Comparison of ENCODE assay signal across 21 cellular contexts in genomic region chr7:99000904-99001442, GRCh38.
DNase-seq lines count a peak whose midpoint lies in the region; TF ChIP-seq lines count a peak whose summit lies in the region.
"Had no signal": no experiment of that assay in that cellular context is flagged by ENCODE, and none has a peak within 500 bp of the region (broad histone marks: within the 10 kb centered on the region; RNA-seq: fewer than 3 reads in every experiment).

No MANE protein-coding gene starts in this region.

- H3K27me3 Mint-ChIP-seq in activated naive CD8-positive, alpha-beta T cell treated with anti-CD3 and anti-CD28 coated beads for 36 hours = no peaks in the 10 kb centered on the region
- H3K27me3 Mint-ChIP-seq: CD4-positive, alpha-beta T cell; memory B cell had no signal

- no peak for TF ChIP-seq EP300 in suprapubic skin (IDR thresholded peaks at IDR 0.05)

- H3K4me1 Mint-ChIP-seq in activated naive CD8-positive, alpha-beta T cell treated with anti-CD3 and anti-CD28 coated beads for 36 hours = peaks cover 33% of the 10 kb centered on the region

- peak overlapping the region; percentile 95 for H3K27ac Mint-ChIP-seq in activated naive CD8-positive, alpha-beta T cell treated with anti-CD3 and anti-CD28 coated beads for 36 hours
- H3K27ac Mint-ChIP-seq: CD4-positive, alpha-beta T cell; T-helper 2 cell treated with Interferon-gamma antibody and Interleukin-4, amounts not matched to agents 5 μg/mL and 100 μg/mL, for 36 hours had no signal

- peak overlapping the region; percentile 60 for H3K4me3 Mint-ChIP-seq in activated naive CD8-positive, alpha-beta T cell treated with anti-CD3 and anti-CD28 coated beads for 36 hours
- H3K4me3 Mint-ChIP-seq: CD4-positive, alpha-beta T cell; memory B cell; T-helper 2 cell treated with Interferon-gamma antibody and Interleukin-4, amounts not matched to agents 5 μg/mL and 100 μg/mL, for 36 hours had no signal

- peaks cover 20% of the 10 kb centered on the region for H3K36me3 Mint-ChIP-seq in activated naive CD8-positive, alpha-beta T cell treated with anti-CD3 and anti-CD28 coated beads for 36 hours

- no peaks in the 10 kb centered on the region for H3K9me3 ChIP-seq in suprapubic skin
- H3K9me3 ChIP-seq: neutrophil, thyroid gland had no signal

- H3K27me3 ChIP-seq in suprapubic skin = no peaks in the 10 kb centered on the region
- H3K27me3 ChIP-seq: neutrophil, thyroid gland had no signal

- H3K9me3 Mint-ChIP-seq in activated naive CD8-positive, alpha-beta T cell treated with anti-CD3 and anti-CD28 coated beads for 36 hours = no peaks in the 10 kb centered on the region
- H3K9me3 Mint-ChIP-seq: CD4-positive, alpha-beta T cell; memory B cell; T-helper 2 cell treated with Interferon-gamma antibody and Interleukin-4, amounts not matched to agents 5 μg/mL and 100 μg/mL, for 36 hours had no signal

- no peak for TF ChIP-seq POLR2A in suprapubic skin (IDR thresholded peaks at IDR 0.05)

- no peak overlapping the region for H3K27ac ChIP-seq in suprapubic skin
- H3K27ac ChIP-seq: neutrophil, thyroid gland had no signal

- peak; percentile 68 for DNase-seq in activated CD8-positive, alpha-beta memory T cell treated with anti-CD3 and anti-CD28 coated beads for 24 hours
- no peak for DNase-seq in activated CD8-positive, alpha-beta memory T cell treated with anti-CD3 and anti-CD28 coated beads, Interleukin-2, amount 50 U/mL, for 4 hours
- peak; percentile 61 for DNase-seq in activated naive CD8-positive, alpha-beta T cell treated with anti-CD3 and anti-CD28 coated beads for 36 hours
- DNase-seq in kidney tubule cell (ENCODE audit: low spot score) = peak; percentile 70
- DNase-seq in suprapubic skin (ENCODE audit: low spot score in 2 of 2) = peak; percentile 18 to 45
- DNase-seq in EL = no peak
- no peak for DNase-seq in T1000 (lab: John Stamatoyannopoulos, UW)
- no peak for DNase-seq in stimulated activated CD4-positive, alpha-beta T cell treated with anti-CD3 and anti-CD28 coated beads, Interleukin-12 subunit alpha, Interleukin-12 subunit beta, amount 100 ng/mL, for 4 hours
- DNase-seq: activated CD4-positive, alpha-beta T cell treated with anti-CD3 and anti-CD28 coated beads for 4 hours; DMS79 treated with DMSO at 0.1 percent for 48 hours; erythroblast; IMR-90; NCI-H2029; NCI-H510A treated with DMSO at 0.1 percent for 48 hours; SIG-M5; stimulated activated CD4-positive, alpha-beta T cell treated with anti-CD3 and anti-CD28 coated beads, Interleukin-2, amount 100 ng/mL, for 48 hours; thyroid gland had no signal

- WGBS in suprapubic skin = 77% methylated on average over 14 of the region's 14 CpGs

- H3K4me1 ChIP-seq in suprapubic skin = no peaks in the 10 kb centered on the region

- TF ChIP-seq CTCF in suprapubic skin (IDR thresholded peaks at IDR 0.05) = no peak

- H3K4me3 ChIP-seq in suprapubic skin = no peak overlapping the region
- H3K4me3 ChIP-seq: thyroid gland had no signal

- peaks cover 87% of the 10 kb centered on the region for H3K36me3 ChIP-seq in suprapubic skin

Comparison
In these comparisons a context has a peak if more than half of its experiments do, and no peak if none do; other contexts are left out.
1. DNase-seq: peak in activated CD8-positive, alpha-beta memory T cell treated with anti-CD3 and anti-CD28 coated beads for 24 hours (single experiment), activated naive CD8-positive, alpha-beta T cell treated with anti-CD3 and anti-CD28 coated beads for 36 hours (single experiment), kidney tubule cell (single experiment) and suprapubic skin (2 of 2); none in activated CD8-positive, alpha-beta memory T cell treated with anti-CD3 and anti-CD28 coated beads, Interleukin-2, amount 50 U/mL, for 4 hours (single experiment), EL (single experiment), T1000 (single experiment) and stimulated activated CD4-positive, alpha-beta T cell treated with anti-CD3 and anti-CD28 coated beads, Interleukin-12 subunit alpha, Interleukin-12 subunit beta, amount 100 ng/mL, for 4 hours (single experiment).